ENCODE assay signal across 18 cellular contexts in the genomic region with DNA sequence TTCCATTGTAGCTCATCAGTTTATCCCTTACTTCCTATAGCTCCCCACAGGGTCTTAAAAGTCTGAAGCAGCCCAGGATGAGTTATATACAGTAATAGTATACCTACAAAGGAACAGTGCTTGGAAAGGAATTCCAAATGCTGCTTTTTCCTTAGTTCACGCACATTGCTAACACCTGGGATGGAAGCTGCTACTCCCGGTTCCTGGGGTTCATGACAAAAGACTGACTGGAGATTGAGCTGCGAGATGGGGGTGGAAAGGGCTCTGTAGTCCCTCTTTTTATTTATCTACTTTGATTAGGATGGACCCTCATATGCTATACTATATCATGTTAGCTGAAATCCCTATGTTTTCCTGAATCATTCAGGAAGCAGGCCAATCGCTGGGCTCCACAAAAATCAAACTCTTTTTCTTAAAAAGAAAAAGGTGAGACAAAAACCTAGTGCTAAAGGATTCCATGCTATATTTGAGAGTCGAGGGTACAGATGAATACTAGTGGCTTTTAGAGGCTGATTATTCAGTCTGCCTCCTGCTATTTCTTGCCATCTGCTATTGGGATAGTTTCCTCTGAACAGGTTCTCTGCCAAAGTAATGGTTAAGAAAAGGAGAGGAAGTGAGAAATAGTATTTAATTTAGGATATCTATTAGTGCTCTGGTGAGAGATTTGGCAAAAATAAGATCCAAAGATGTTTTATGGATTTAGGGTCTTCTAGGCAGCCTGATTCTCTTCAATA.
"Had no signal": no experiment of that assay in that cellular context is flagged by ENCODE, and none has a peak within 500 bp of the region (broad histone marks: within the 10 kb centered on the region; RNA-seq: fewer than 3 reads in every experiment).

No MANE protein-coding gene starts in this region.

- H3K4me3 Mint-ChIP-seq: activated T-helper 17 cell treated with anti-CD3 and anti-CD28 coated beads, Interleukin-2, amount 50 U/mL, for 72 hours; naive B cell; stimulated activated naive B cell treated with anti-CD40 and anti-IgM and Interleukin-4, amounts not matched to agents 10 μg/mL and 1 μg/mL and 100 μg/mL, for 72 hours had no signal

- H3K4me1 ChIP-seq: transverse colon, vagina had no signal

- H3K27ac Mint-ChIP-seq: activated T-helper 17 cell treated with anti-CD3 and anti-CD28 coated beads, Interleukin-2, amount 50 U/mL, for 72 hours; stimulated activated naive B cell treated with anti-CD40 and anti-IgM and Interleukin-4, amounts not matched to agents 10 μg/mL and 1 μg/mL and 100 μg/mL, for 72 hours had no signal

- H3K27me3 ChIP-seq: esophagus muscularis mucosa, transverse colon, vagina had no signal

- H3K4me3 ChIP-seq: esophagus muscularis mucosa, transverse colon, vagina had no signal

- ATAC-seq: activated T-helper 17 cell treated with anti-CD3 and anti-CD28 coated beads, Interleukin-2, amount 50 U/mL, for 72 hours; left lobe of liver; stimulated activated naive B cell treated with anti-CD40 and anti-IgM and Interleukin-4, amounts not matched to agents 10 μg/mL and 1 μg/mL and 100 μg/mL, for 72 hours had no signal

- H3K27ac ChIP-seq: esophagus muscularis mucosa, transverse colon, vagina had no signal

- H3K36me3 ChIP-seq: vagina had no signal

- DNase-seq: activated CD4-positive, alpha-beta T cell treated with anti-CD3 and anti-CD28 coated beads, Interleukin-2, amount 50 U/mL, for 4 hours; activated CD4-positive, CD25-positive, alpha-beta regulatory T cell treated with anti-CD3 and anti-CD28 coated beads, Interleukin-2, amount 50 U/mL, for 72 hours; activated naive CD4-positive, alpha-beta T cell treated with Interleukin-2 at 50 U/mL for 16 hours; hypothalamus; islet precursor cell; naive B cell; posterior cingulate gyrus; stimulated activated CD4-positive, alpha-beta T cell treated with anti-CD3 and anti-CD28 coated beads, Interleukin-15, amount 100 ng/mL, for 24 hours; stimulated activated CD4-positive, alpha-beta T cell treated with anti-CD3 and anti-CD28 coated beads, Interleukin-4, amount 100 ng/mL, for 1 hour; stimulated activated naive B cell treated with anti-CD40 and anti-IgM and Interleukin-4, amounts not matched to agents 10 μg/mL and 1 μg/mL and 100 μg/mL, for 72 hours; substantia nigra; T-helper 1 cell; T1000; transverse colon had no signal

- H3K9me3 ChIP-seq: esophagus muscularis mucosa, transverse colon, vagina had no signal

- H3K9me3 Mint-ChIP-seq: activated T-helper 17 cell treated with anti-CD3 and anti-CD28 coated beads, Interleukin-2, amount 50 U/mL, for 72 hours; naive B cell; stimulated activated naive B cell treated with anti-CD40 and anti-IgM and Interleukin-4, amounts not matched to agents 10 μg/mL and 1 μg/mL and 100 μg/mL, for 72 hours had no signal

- H3K27me3 Mint-ChIP-seq: activated T-helper 17 cell treated with anti-CD3 and anti-CD28 coated beads, Interleukin-2, amount 50 U/mL, for 72 hours; naive B cell; stimulated activated naive B cell treated with anti-CD40 and anti-IgM and Interleukin-4, amounts not matched to agents 10 μg/mL and 1 μg/mL and 100 μg/mL, for 72 hours had no signal
